Comparison of ENCODE assay signal across 14 cellular contexts in genomic region chr17:63295839-63296590, GRCh38.
A peak's percentile ranks its signal among the peaks of the same experiment; 100 is the strongest.
DNase-seq lines count a peak whose midpoint lies in the region; ATAC-seq and TF ChIP-seq lines count a peak whose summit lies in the region.
"Had no signal": no experiment of that assay in that cellular context is flagged by ENCODE, and none has a peak within 500 bp of the region (broad histone marks: within the 10 kb centered on the region; RNA-seq: fewer than 3 reads in every experiment).

No MANE protein-coding gene starts in this region.

- H3K27me3 Mint-ChIP-seq in activated CD4-positive, alpha-beta T cell treated with anti-CD3 and anti-CD28 coated beads, Interleukin-2, amount 10 ng/mL, durations not matched to agents 7 days and 5 days = no peaks in the 10 kb centered on the region
- H3K27me3 Mint-ChIP-seq: T-cell had no signal

- peak; percentile 12 for DNase-seq in activated CD4-positive, alpha-beta T cell treated with anti-CD3 and anti-CD28 coated beads, Interleukin-2, amount 10 ng/mL, durations not matched to agents 7 days and 5 days
- DNase-seq in activated CD4-positive, alpha-beta T cell treated with anti-CD3 and anti-CD28 coated beads, Interleukin-2, amount 50 U/mL, for 4 hours = no peak
- DNase-seq in Kasumi-1 (lab: John Stamatoyannopoulos, UW) (peak; percentile 39 to 42), ascending aorta (ENCODE audit: low spot score in 2 of 2) (no peak), A673 (ENCODE audit: low spot score) (no peak), superior temporal gyrus (ENCODE audit: extremely low spot score) (no peak)
- DNase-seq: 8988T, NCI-H1092, NCI-H2107, NCI-H446 treated with DMSO at 0.1 percent for 48 hours, NCI-H748 treated with DMSO at 0.1 percent for 48 hours had no signal

- CTCF ChIA-PET in activated CD4-positive, alpha-beta T cell treated with anti-CD3 and anti-CD28 coated beads, Interleukin-2, amount 10 ng/mL, durations not matched to agents 7 days and 5 days (lab: Charles Lee) = interaction anchor here (0.5 to 2.2 kb wide), 2 partner anchors 11 to 125 kb away, joined by 3 to 7 read pairs; no protein-coding TSS in a partner anchor
- CTCF ChIA-PET in A673 (lab: Charles Lee) = no interaction called here

- no peak overlapping the region for H3K4me3 Mint-ChIP-seq in activated CD4-positive, alpha-beta T cell treated with anti-CD3 and anti-CD28 coated beads, Interleukin-2, amount 10 ng/mL, durations not matched to agents 7 days and 5 days
- H3K4me3 Mint-ChIP-seq: T-cell had no signal

- POLR2A ChIA-PET in activated CD4-positive, alpha-beta T cell treated with anti-CD3 and anti-CD28 coated beads, Interleukin-2, amount 10 ng/mL, durations not matched to agents 7 days and 5 days (lab: Charles Lee) = no interaction called here
- POLR2A ChIA-PET in A673 (lab: Charles Lee; ENCODE audit: low non-redundant PET) = no interaction called here

- no peak overlapping the region for H3K4me3 ChIP-seq in ascending aorta
- H3K4me3 ChIP-seq in A673 (ENCODE audit: low read depth, low read length, poor library complexity, severe bottlenecking) = no peak overlapping the region

- H3K4me1 ChIP-seq in ascending aorta (peaks cover 11 to 14% of the 10 kb centered on the region in 2 donors), A673 (ENCODE audit: insufficient read depth, low read length, poor library complexity, severe bottlenecking) (no peaks in the 10 kb centered on the region)

- no peak for TF ChIP-seq CTCF in ascending aorta (IDR thresholded peaks at IDR 0.05)
- no peak for TF ChIP-seq CTCF in A673 (conservative IDR thresholded peaks at IDR 0.05; ENCODE audit: low read depth, low read length)

- intact Hi-C loops in ascending aorta (cut with DNase I) (loop anchor here (2.0 to 10.0 kb wide), 2 partner anchors 15 to 431 kb away; no protein-coding TSS in a partner anchor), A673 (cut with micrococcal nuclease; ENCODE audit: unreplicated experiment) (no loop called here)

- peaks cover 22% of the 10 kb centered on the region for H3K9me3 Mint-ChIP-seq in activated CD4-positive, alpha-beta T cell treated with anti-CD3 and anti-CD28 coated beads, Interleukin-2, amount 10 ng/mL, durations not matched to agents 7 days and 5 days

- H3K27ac Mint-ChIP-seq in activated CD4-positive, alpha-beta T cell treated with anti-CD3 and anti-CD28 coated beads, Interleukin-2, amount 10 ng/mL, durations not matched to agents 7 days and 5 days = no peak overlapping the region
- H3K27ac Mint-ChIP-seq: T-cell had no signal

- ATAC-seq in HG03342 (IDR thresholded peaks at IDR 0.05; ENCODE audit: unreplicated experiment) = no peak
- no peak for ATAC-seq in GM18867 (IDR thresholded peaks at IDR 0.05; ENCODE audit: unreplicated experiment)

- H3K27ac ChIP-seq in ascending aorta = peak overlapping the region; percentile 58 to 93
- H3K27ac ChIP-seq in A673 (ENCODE audit: low read depth, low read length, poor library complexity, severe bottlenecking) = no peak overlapping the region

- H3K36me3 ChIP-seq in ascending aorta = no peaks in the 10 kb centered on the region
- no peaks in the 10 kb centered on the region for H3K36me3 ChIP-seq in A673 (ENCODE audit: insufficient read depth, low read length, poor library complexity, severe bottlenecking)

- H3K27me3 ChIP-seq in ascending aorta = no peaks in the 10 kb centered on the region
- no peaks in the 10 kb centered on the region for H3K27me3 ChIP-seq in A673 (replicated peaks; ENCODE audit: insufficient read depth, low read depth, low read length, poor library complexity)

- no TSS peak for BruUV-seq in A673 (replicated peaks; lab: Mats Ljungman, UMichigan)

- peaks cover 7 to 15% of the 10 kb centered on the region in 2 donors for H3K9me3 ChIP-seq in ascending aorta
- no peaks in the 10 kb centered on the region for H3K9me3 ChIP-seq in A673 (ENCODE audit: low read depth, low read length, poor library complexity, severe bottlenecking)

- peaks cover 6% of the 10 kb centered on the region for H3K4me1 Mint-ChIP-seq in activated CD4-positive, alpha-beta T cell treated with anti-CD3 and anti-CD28 coated beads, Interleukin-2, amount 10 ng/mL, durations not matched to agents 7 days and 5 days

- H3K36me3 Mint-ChIP-seq in activated CD4-positive, alpha-beta T cell treated with anti-CD3 and anti-CD28 coated beads, Interleukin-2, amount 10 ng/mL, durations not matched to agents 7 days and 5 days (ENCODE audit: low read depth) = peaks cover 10% of the 10 kb centered on the region

Comparison
In these comparisons a context has a peak if more than half of its experiments do, and no peak if none do; other contexts are left out.
1. DNase-seq: peak in activated CD4-positive, alpha-beta T cell treated with anti-CD3 and anti-CD28 coated beads, Interleukin-2, amount 10 ng/mL, durations not matched to agents 7 days and 5 days (single experiment) and Kasumi-1 (2 of 2); none in activated CD4-positive, alpha-beta T cell treated with anti-CD3 and anti-CD28 coated beads, Interleukin-2, amount 50 U/mL, for 4 hours (0 of 2), ascending aorta (0 of 2), A673 (single experiment) and superior temporal gyrus (single experiment).